1 cellular context compared by ENCODE assay signal in the genomic region with DNA sequence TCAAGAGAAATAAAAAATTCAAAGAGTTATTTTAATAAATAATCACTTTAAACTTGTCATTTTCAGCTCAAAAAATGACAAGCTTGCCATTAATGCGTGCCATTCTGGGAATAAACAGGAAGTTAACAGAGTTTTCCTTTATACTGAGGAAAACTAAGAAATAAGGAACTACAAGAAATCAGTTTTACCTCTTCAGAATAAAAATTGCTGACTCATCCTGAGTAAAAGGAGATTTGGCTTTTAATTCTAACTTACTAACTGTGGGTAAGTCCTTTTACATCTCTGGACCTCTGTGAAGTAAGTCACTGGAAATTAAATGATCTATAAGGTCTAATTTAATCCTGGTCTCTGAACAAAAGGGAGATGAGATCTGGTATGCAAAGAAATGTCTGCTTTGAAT.
TF ChIP-seq lines count a peak whose summit lies in the region.

No MANE protein-coding gene starts in this region.

TF ChIP-seq in HCT116, 20 proteins besides CTCF, POLR2A, EP300 and RAD21 (continued from another document):
- TF ChIP-seq, protein P1, sequence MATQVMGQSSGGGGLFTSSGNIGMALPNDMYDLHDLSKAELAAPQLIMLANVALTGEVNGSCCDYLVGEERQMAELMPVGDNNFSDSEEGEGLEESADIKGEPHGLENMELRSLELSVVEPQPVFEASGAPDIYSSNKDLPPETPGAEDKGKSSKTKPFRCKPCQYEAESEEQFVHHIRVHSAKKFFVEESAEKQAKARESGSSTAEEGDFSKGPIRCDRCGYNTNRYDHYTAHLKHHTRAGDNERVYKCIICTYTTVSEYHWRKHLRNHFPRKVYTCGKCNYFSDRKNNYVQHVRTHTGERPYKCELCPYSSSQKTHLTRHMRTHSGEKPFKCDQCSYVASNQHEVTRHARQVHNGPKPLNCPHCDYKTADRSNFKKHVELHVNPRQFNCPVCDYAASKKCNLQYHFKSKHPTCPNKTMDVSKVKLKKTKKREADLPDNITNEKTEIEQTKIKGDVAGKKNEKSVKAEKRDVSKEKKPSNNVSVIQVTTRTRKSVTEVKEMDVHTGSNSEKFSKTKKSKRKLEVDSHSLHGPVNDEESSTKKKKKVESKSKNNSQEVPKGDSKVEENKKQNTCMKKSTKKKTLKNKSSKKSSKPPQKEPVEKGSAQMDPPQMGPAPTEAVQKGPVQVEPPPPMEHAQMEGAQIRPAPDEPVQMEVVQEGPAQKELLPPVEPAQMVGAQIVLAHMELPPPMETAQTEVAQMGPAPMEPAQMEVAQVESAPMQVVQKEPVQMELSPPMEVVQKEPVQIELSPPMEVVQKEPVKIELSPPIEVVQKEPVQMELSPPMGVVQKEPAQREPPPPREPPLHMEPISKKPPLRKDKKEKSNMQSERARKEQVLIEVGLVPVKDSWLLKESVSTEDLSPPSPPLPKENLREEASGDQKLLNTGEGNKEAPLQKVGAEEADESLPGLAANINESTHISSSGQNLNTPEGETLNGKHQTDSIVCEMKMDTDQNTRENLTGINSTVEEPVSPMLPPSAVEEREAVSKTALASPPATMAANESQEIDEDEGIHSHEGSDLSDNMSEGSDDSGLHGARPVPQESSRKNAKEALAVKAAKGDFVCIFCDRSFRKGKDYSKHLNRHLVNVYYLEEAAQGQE (IDR thresholded peaks at IDR 0.05; ENCODE audit: low read depth): no peak
